Comparison of ENCODE assay signal across 8 cellular contexts in genomic region chr22:46761539-46762237, GRCh38. TPM values are rescaled to one million over a fixed set of nuclear protein-coding genes. Genes with fewer than 3 reads are reported as not detected.
A peak's percentile ranks its signal among the peaks of the same experiment; 100 is the strongest.
DNase-seq lines count a peak whose midpoint lies in the region; ATAC-seq and TF ChIP-seq lines count a peak whose summit lies in the region.

No MANE protein-coding gene starts in this region.

- peak overlapping the region; percentile 96 for H3K27ac ChIP-seq in left ventricle myocardium inferior (replicated peaks)

- ATAC-seq in stimulated activated effector memory CD8-positive, alpha-beta T cell treated with anti-CD3 and anti-CD28 coated beads, Interleukin-12 subunit alpha, Interleukin-12 subunit beta, amount 100 ng/mL, for 72 hours = no peak
- ATAC-seq in HG03039 (IDR thresholded peaks at IDR 0.05; ENCODE audit: unreplicated experiment) = no peak
- ATAC-seq in HG03457 (IDR thresholded peaks at IDR 0.05; ENCODE audit: unreplicated experiment) = no peak
- ATAC-seq in GM21786 (IDR thresholded peaks at IDR 0.05; ENCODE audit: unreplicated experiment) = no peak

- no peaks in the 10 kb centered on the region for H3K36me3 ChIP-seq in left ventricle myocardium inferior

- peak overlapping the region; percentile 98 for H3K27ac Mint-ChIP-seq in T-helper 2 cell treated with Interferon-gamma antibody and Interleukin-4, amounts not matched to agents 5 μg/mL and 100 μg/mL, for 36 hours
- H3K27ac Mint-ChIP-seq in stimulated activated effector memory CD8-positive, alpha-beta T cell treated with anti-CD3 and anti-CD28 coated beads, Interleukin-12 subunit alpha, Interleukin-12 subunit beta, amount 100 ng/mL, for 72 hours = peak overlapping the region; percentile 99

- H3K9me3 Mint-ChIP-seq in T-helper 2 cell treated with Interferon-gamma antibody and Interleukin-4, amounts not matched to agents 5 μg/mL and 100 μg/mL, for 36 hours = peaks cover 1% of the 10 kb centered on the region
- H3K9me3 Mint-ChIP-seq in stimulated activated effector memory CD8-positive, alpha-beta T cell treated with anti-CD3 and anti-CD28 coated beads, Interleukin-12 subunit alpha, Interleukin-12 subunit beta, amount 100 ng/mL, for 72 hours = no peaks in the 10 kb centered on the region

- peaks cover 34% of the 10 kb centered on the region for H3K4me1 Mint-ChIP-seq in T-helper 2 cell treated with Interferon-gamma antibody and Interleukin-4, amounts not matched to agents 5 μg/mL and 100 μg/mL, for 36 hours (ENCODE audit: low read depth)
- H3K4me1 Mint-ChIP-seq in stimulated activated effector memory CD8-positive, alpha-beta T cell treated with anti-CD3 and anti-CD28 coated beads, Interleukin-12 subunit alpha, Interleukin-12 subunit beta, amount 100 ng/mL, for 72 hours = peaks cover 56% of the 10 kb centered on the region

- H3K27me3 ChIP-seq in left ventricle myocardium inferior (ENCODE audit: low read depth) = no peaks in the 10 kb centered on the region

- peaks cover 67% of the 10 kb centered on the region for H3K4me1 ChIP-seq in left ventricle myocardium inferior

- DNase-seq in NCI-H82 (lab: John Stamatoyannopoulos, UW) (peak; percentile 60), NCI-H82 treated with DMSO at 0.1 percent for 48 hours (lab: John Stamatoyannopoulos, UW; ENCODE audit: unreplicated experiment) (no peak), left ventricle myocardium inferior (no peak)
- DNase-seq in T-helper 2 cell treated with Interferon-gamma antibody and Interleukin-4, amounts not matched to agents 5 μg/mL and 100 μg/mL, for 36 hours (ENCODE audit: low spot score) = no peak
- no peak for DNase-seq in stimulated activated effector memory CD8-positive, alpha-beta T cell treated with anti-CD3 and anti-CD28 coated beads, Interleukin-12 subunit alpha, Interleukin-12 subunit beta, amount 100 ng/mL, for 72 hours (ENCODE audit: low spot score in 2 of 2)

- TF ChIP-seq CTCF in left ventricle myocardium inferior (IDR thresholded peaks at IDR 0.05; ENCODE audit: borderline replicate concordance) = no peak

- peaks cover 16% of the 10 kb centered on the region for H3K36me3 Mint-ChIP-seq in T-helper 2 cell treated with Interferon-gamma antibody and Interleukin-4, amounts not matched to agents 5 μg/mL and 100 μg/mL, for 36 hours (ENCODE audit: low read depth)
- H3K36me3 Mint-ChIP-seq in stimulated activated effector memory CD8-positive, alpha-beta T cell treated with anti-CD3 and anti-CD28 coated beads, Interleukin-12 subunit alpha, Interleukin-12 subunit beta, amount 100 ng/mL, for 72 hours = peaks cover 49% of the 10 kb centered on the region

- H3K4me3 Mint-ChIP-seq in T-helper 2 cell treated with Interferon-gamma antibody and Interleukin-4, amounts not matched to agents 5 μg/mL and 100 μg/mL, for 36 hours = peak overlapping the region; percentile 99
- H3K4me3 Mint-ChIP-seq in stimulated activated effector memory CD8-positive, alpha-beta T cell treated with anti-CD3 and anti-CD28 coated beads, Interleukin-12 subunit alpha, Interleukin-12 subunit beta, amount 100 ng/mL, for 72 hours = peak overlapping the region; percentile 100

- intact Hi-C loops in left ventricle myocardium inferior (cut with micrococcal nuclease) = no loop called here

- H3K27me3 Mint-ChIP-seq in T-helper 2 cell treated with Interferon-gamma antibody and Interleukin-4, amounts not matched to agents 5 μg/mL and 100 μg/mL, for 36 hours (ENCODE audit: low read depth) = no peaks in the 10 kb centered on the region

- H3K4me3 ChIP-seq in left ventricle myocardium inferior = peak overlapping the region; percentile 99

- peaks cover 1% of the 10 kb centered on the region for H3K9me3 ChIP-seq in left ventricle myocardium inferior (replicated peaks)

RNA-seq across cellular contexts. Expression of gene TBC1D22A, which starts 0.8 kb away (rescaled TPM):
- 16.2 TPM for total RNA-seq in left ventricle myocardium inferior

RNA-seq across cellular contexts. Expression of gene CERK, which starts 23.6 kb away (rescaled TPM):
- total RNA-seq in left ventricle myocardium inferior = 76.9 TPM
